21 cellular contexts compared by ENCODE assay signal in the genomic region with DNA sequence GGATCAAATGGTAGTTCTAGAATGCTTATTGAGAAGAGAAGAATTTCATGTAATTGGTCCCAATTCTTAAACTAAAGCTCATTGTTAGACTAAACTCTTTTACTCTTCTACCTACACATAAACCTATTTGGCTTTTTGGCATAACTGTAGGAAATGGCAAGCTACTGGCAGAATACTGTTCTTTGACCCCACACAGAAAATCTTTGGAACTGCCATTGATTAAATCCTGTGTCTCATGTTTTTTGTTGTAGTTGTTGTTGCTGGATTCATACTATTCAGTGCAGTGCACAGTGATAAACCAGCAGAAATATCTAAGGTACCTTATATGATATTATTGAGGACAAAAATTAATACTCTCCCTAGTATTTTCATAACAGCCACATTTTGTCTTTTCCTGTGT.
"Had no signal": no experiment of that assay in that cellular context is flagged by ENCODE, and none has a peak within 500 bp of the region (broad histone marks: within the 10 kb centered on the region; RNA-seq: fewer than 3 reads in every experiment).

No MANE protein-coding gene starts in this region.

- H3K27ac ChIP-seq: coronary artery, epithelial cell of prostate, gastrocnemius medialis, heart right ventricle, left ventricle myocardium inferior, lower lobe of right lung had no signal

- H3K36me3 ChIP-seq: esophagus squamous epithelium, gastrocnemius medialis, heart right ventricle, left ventricle myocardium inferior, lower lobe of right lung had no signal

- H3K4me3 ChIP-seq: coronary artery, esophagus squamous epithelium, gastrocnemius medialis, heart right ventricle, left ventricle myocardium inferior, lower lobe of right lung had no signal

- ATAC-seq: effector memory CD8-positive, alpha-beta T cell; esophagus mucosa; gastrocnemius medialis; heart right ventricle; left cardiac atrium; lower lobe of right lung had no signal

- H3K4me1 ChIP-seq: gastrocnemius medialis, heart right ventricle, left ventricle myocardium inferior, lower lobe of right lung had no signal

- H3K9me3 ChIP-seq: esophagus squamous epithelium, gastrocnemius medialis, heart right ventricle, left ventricle myocardium inferior, lower lobe of right lung had no signal

- DNase-seq: dermis blood vessel endothelial cell; effector CD8-positive, alpha-beta T cell; effector memory CD8-positive, alpha-beta T cell; endodermal cell; erythroblast; esophagus squamous epithelium; foreskin fibroblast; foreskin melanocyte; gastrocnemius medialis; glutamatergic neuron; head of caudate nucleus; heart right ventricle; hippocampal formation; left cardiac atrium; left ventricle myocardium inferior; lower lobe of right lung; mesendoderm; midbrain had no signal

- H3K27me3 ChIP-seq: esophagus squamous epithelium, gastrocnemius medialis, heart right ventricle had no signal
